13 cellular contexts compared by ENCODE assay signal in the genomic region with DNA sequence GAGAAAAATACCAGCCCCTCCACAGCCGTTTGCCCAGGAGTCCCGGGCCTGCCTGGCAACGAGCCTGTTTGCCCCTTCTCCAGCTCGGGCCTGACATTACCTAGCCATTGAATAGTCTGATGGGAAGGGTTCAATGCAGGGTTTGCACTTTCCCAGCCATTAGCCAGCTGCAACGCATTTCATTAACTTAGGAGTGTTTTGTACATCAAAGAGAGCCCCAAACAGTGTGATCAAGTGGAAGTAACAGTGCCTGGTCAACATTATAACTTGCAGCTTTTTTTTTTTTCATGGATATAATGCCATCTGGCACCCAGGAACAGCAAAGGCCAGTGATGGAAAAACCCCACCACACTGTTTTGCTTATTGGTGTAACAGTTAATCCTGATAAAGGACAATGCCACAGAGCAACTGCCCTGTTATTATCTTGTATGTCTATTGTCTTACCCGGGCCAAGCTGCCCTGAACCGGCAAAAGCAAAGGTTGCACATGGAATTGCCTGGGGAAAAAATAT. TPM values are rescaled to one million over a fixed set of nuclear protein-coding genes. Genes with fewer than 3 reads are reported as not detected.
DNase-seq lines count a peak whose midpoint lies in the region; ATAC-seq, FAIRE-seq and TF ChIP-seq lines count a peak whose summit lies in the region.
"Had no signal": no experiment of that assay in that cellular context is flagged by ENCODE, and none has a peak within 500 bp of the region (broad histone marks: within the 10 kb centered on the region; RNA-seq: fewer than 3 reads in every experiment).

No MANE protein-coding gene starts in this region.

- H3K4me3 Mint-ChIP-seq in naive thymus-derived CD8-positive, alpha-beta T cell: peak overlapping the region; percentile 25 to 81 (median 71)
- H3K4me3 Mint-ChIP-seq: activated CD4-positive, alpha-beta T cell treated with anti-CD3 and anti-CD28 coated beads for 36 hours had no signal

- DNase-seq in DMS53 (lab: John Stamatoyannopoulos, UW): peak; percentile 76
- peak in 2 of 3 experiments; percentile 79 to 96 for DNase-seq in NCI-H1417 (lab: John Stamatoyannopoulos, UW)
- peak; percentile 48 for DNase-seq in WERI-Rb-1
- DNase-seq in naive thymus-derived CD8-positive, alpha-beta T cell: no peak
- DNase-seq in HTR-8/SVneo (ENCODE audit: insufficient read length, low spot score): no peak
- DNase-seq in Right ventricle myocardium inferior (ENCODE audit: missing footprints): no peak
- no peak for DNase-seq in Ammon's horn (ENCODE audit: low spot score)
- DNase-seq: activated CD4-positive, alpha-beta T cell treated with anti-CD3 and anti-CD28 coated beads for 36 hours; EL; left cardiac atrium; small intestine had no signal

- no peak for FAIRE-seq in HTR-8/SVneo (lab: Jason Lieb, UNC)
- FAIRE-seq: small intestine had no signal

- no peaks in the 10 kb centered on the region for H3K36me3 ChIP-seq in WERI-Rb-1

- H3K27me3 ChIP-seq in WERI-Rb-1 (ENCODE audit: insufficient read depth, low read depth, severe bottlenecking): no peaks in the 10 kb centered on the region

- H3K9me3 ChIP-seq in WERI-Rb-1 (ENCODE audit: severe bottlenecking): no peaks in the 10 kb centered on the region

- ATAC-seq in naive thymus-derived CD8-positive, alpha-beta T cell: peak in 1 of 2 donors; percentile 5
- no peak for ATAC-seq in HG02981 (IDR thresholded peaks at IDR 0.05; ENCODE audit: unreplicated experiment)
- no peak for ATAC-seq in Right ventricle myocardium inferior
- ATAC-seq: activated CD4-positive, alpha-beta T cell treated with anti-CD3 and anti-CD28 coated beads for 36 hours had no signal

- no peak overlapping the region for H3K4me3 ChIP-seq in WERI-Rb-1 (ENCODE audit: low read depth, low read length)

- H3K27me3 Mint-ChIP-seq in naive thymus-derived CD8-positive, alpha-beta T cell: no peaks in the 10 kb centered on the region
- H3K27me3 Mint-ChIP-seq: activated CD4-positive, alpha-beta T cell treated with anti-CD3 and anti-CD28 coated beads for 36 hours had no signal

- H3K4me1 Mint-ChIP-seq in naive thymus-derived CD8-positive, alpha-beta T cell: peaks cover 44 to 78% (median 75%) of the 10 kb centered on the region in 4 donors

- peak overlapping the region; percentile 79 to 93 (median 88) for H3K27ac Mint-ChIP-seq in naive thymus-derived CD8-positive, alpha-beta T cell

- POLR2A ChIA-PET in naive thymus-derived CD8-positive, alpha-beta T cell (lab: Charles Lee): interaction anchor here (0.5 to 3.5 kb wide), 11 partner anchors 11 to 331 kb away, joined by 3 to 9 read pairs (median 4); a partner anchor contains a TSS

- peak overlapping the region; percentile 68 for H3K27ac ChIP-seq in WERI-Rb-1
- H3K27ac ChIP-seq: epithelial cell of prostate had no signal

- H3K9me3 Mint-ChIP-seq in naive thymus-derived CD8-positive, alpha-beta T cell: no peaks in the 10 kb centered on the region

- peaks cover 0 to 5% (median 1%) of the 10 kb centered on the region in 3 donors for H3K36me3 Mint-ChIP-seq in naive thymus-derived CD8-positive, alpha-beta T cell

- intact Hi-C loops in Right ventricle myocardium inferior (cut with DNase I): no loop called here

- no peak for TF ChIP-seq CTCF in WERI-Rb-1 (IDR thresholded peaks at IDR 0.05; ENCODE audit: low read depth, low read length)

RNA-seq across cellular contexts. Expression of a gene that starts 38.0 kb away (rescaled TPM):
- total RNA-seq in naive thymus-derived CD8-positive, alpha-beta T cell: 100 to 1,000 TPM; 537 to 544 TPM
- 100 to 1,000 TPM; 705 to 889 (median 719) TPM for polyA plus RNA-seq in naive thymus-derived CD8-positive, alpha-beta T cell
- total RNA-seq in Right ventricle myocardium inferior: 66.9 TPM

Comparison
In these comparisons a context has a peak if more than half of its experiments do, and no peak if none do; other contexts are left out.
1. DNase-seq: peak in DMS53 (single experiment), NCI-H1417 (2 of 3) and WERI-Rb-1 (single experiment); none in naive thymus-derived CD8-positive, alpha-beta T cell (0 of 10), HTR-8/SVneo (single experiment), Right ventricle myocardium inferior (single experiment) and Ammon's horn (single experiment).